Comparison of ENCODE assay signal across 8 cellular contexts in genomic region chr1:235648954-235649721, GRCh38. TPM values are rescaled to one million over a fixed set of nuclear protein-coding genes. Genes with fewer than 3 reads are reported as not detected.
A peak's percentile ranks its signal among the peaks of the same experiment; 100 is the strongest.
DNase-seq lines count a peak whose midpoint lies in the region; ATAC-seq and TF ChIP-seq lines count a peak whose summit lies in the region.

No MANE protein-coding gene starts in this region.

- no peaks in the 10 kb centered on the region for H3K79me1 ChIP-seq in mesenchymal stem cell (replicated peaks; ENCODE audit: low read length, poor library complexity, severe bottlenecking)

- H3K27me3 ChIP-seq in CD4-positive, CD25-positive, alpha-beta regulatory T cell (ENCODE audit: control insufficient read depth, insufficient read depth, low read length) = peaks cover 23% of the 10 kb centered on the region
- H3K27me3 ChIP-seq in ectodermal cell (ENCODE audit: control insufficient read depth, insufficient read depth, low read length, poor library complexity, severe bottlenecking) (peaks cover 52% of the 10 kb centered on the region), mesenchymal stem cell (ENCODE audit: control insufficient read depth in 1 of 2, insufficient read depth in 1 of 2, low read length in 2 of 2) (peaks cover 45 to 80% of the 10 kb centered on the region in 2 experiments)

- no peak overlapping the region for H2AK5ac ChIP-seq in mesenchymal stem cell (ENCODE audit: low read length, severe bottlenecking)

- H2BK5ac ChIP-seq in mesenchymal stem cell (ENCODE audit: low read depth, low read length, poor library complexity, severe bottlenecking) = no peak overlapping the region

- H3K4me1 Mint-ChIP-seq in CD4-positive, CD25-positive, alpha-beta regulatory T cell = peaks cover 10 to 20% (median 18%) of the 10 kb centered on the region in 4 donors

- no peak overlapping the region for H2BK12ac ChIP-seq in mesenchymal stem cell (ENCODE audit: low read length in 2 of 2)

- peaks cover 3% of the 10 kb centered on the region for H3K36me3 Mint-ChIP-seq in CD4-positive, CD25-positive, alpha-beta regulatory T cell

- no peak overlapping the region for H2BK120ac ChIP-seq in mesenchymal stem cell (ENCODE audit: low read depth, low read length)

- H3K18ac ChIP-seq in mesenchymal stem cell (ENCODE audit: low read depth in 1 of 2, low read length in 2 of 2) = no peak overlapping the region

- no peak overlapping the region for H2BK15ac ChIP-seq in mesenchymal stem cell (ENCODE audit: low read depth, poor library complexity, severe bottlenecking)

- WGBS in ectodermal cell, 2 experiments = 0% methylated on average over 74 of the region's 74 CpGs
- WGBS in mesenchymal stem cell = 1% methylated on average over 59 of the region's 74 CpGs

- no peak overlapping the region for H3K23ac ChIP-seq in mesenchymal stem cell (ENCODE audit: low read length in 2 of 2)

- H3K27ac ChIP-seq in CD4-positive, CD25-positive, alpha-beta regulatory T cell (ENCODE audit: insufficient read depth, low read length, poor library complexity, severe bottlenecking) = no peak overlapping the region
- H3K27ac ChIP-seq in ectodermal cell (ENCODE audit: insufficient read depth, low read depth, low read length, poor library complexity, severe bottlenecking) (no peak overlapping the region), mesenchymal stem cell (ENCODE audit: low read length, poor library complexity, severe bottlenecking) (no peak overlapping the region)

- no peak overlapping the region for H4K8ac ChIP-seq in mesenchymal stem cell (ENCODE audit: low read length)

- peak overlapping the region; percentile 49 to 89 (median 86) for H3K4me3 Mint-ChIP-seq in CD4-positive, CD25-positive, alpha-beta regulatory T cell

- no peak overlapping the region for H3K4me3 ChIP-seq in CD4-positive, CD25-positive, alpha-beta regulatory T cell (ENCODE audit: low read depth, low read length)
- peak overlapping the region; percentile 25 for H3K4me3 ChIP-seq in NB4 (ENCODE audit: low read depth, low read length)
- peak overlapping the region; percentile 49 for H3K4me3 ChIP-seq in ectodermal cell (ENCODE audit: insufficient read depth, low read depth, low read length)
- H3K4me3 ChIP-seq in mesenchymal stem cell (ENCODE audit: insufficient read depth in 1 of 2, low read depth in 1 of 2, low read length in 2 of 2) = peak overlapping the region; percentile 51 to 58

- H3K4ac ChIP-seq in mesenchymal stem cell (ENCODE audit: low read depth in 1 of 2, low read length in 2 of 2) = no peak overlapping the region

- H3K4me1 ChIP-seq in CD4-positive, CD25-positive, alpha-beta regulatory T cell (ENCODE audit: control insufficient read depth, insufficient read depth, low read length, poor library complexity, severe bottlenecking) = peaks cover 22% of the 10 kb centered on the region
- H3K4me1 ChIP-seq in ectodermal cell (ENCODE audit: control insufficient read depth, insufficient read depth, low read length) (peaks cover 18% of the 10 kb centered on the region), mesenchymal stem cell (ENCODE audit: control insufficient read depth, insufficient read depth, low read depth, low read length) (peaks cover 23% of the 10 kb centered on the region)

- no peak overlapping the region for H3K14ac ChIP-seq in mesenchymal stem cell (ENCODE audit: low read length in 2 of 2)

- H3K27ac Mint-ChIP-seq in CD4-positive, CD25-positive, alpha-beta regulatory T cell = no peak overlapping the region

- H4K91ac ChIP-seq in mesenchymal stem cell (ENCODE audit: low read length) = no peak overlapping the region

- no peak for TF ChIP-seq CTCF in NB4 (IDR thresholded peaks at IDR 0.05; ENCODE audit: low read depth, low read length)

- peak; percentile 57 for ATAC-seq in CD4-positive, CD25-positive, alpha-beta regulatory T cell (ENCODE audit: low read depth in 2 of 2)
- ATAC-seq in GM21423 (IDR thresholded peaks at IDR 0.05; ENCODE audit: unreplicated experiment) (peak; percentile 64), GM18873 (IDR thresholded peaks at IDR 0.05; ENCODE audit: low FRiP score, unreplicated experiment) (no peak)

- H3K36me3 ChIP-seq in CD4-positive, CD25-positive, alpha-beta regulatory T cell (ENCODE audit: control insufficient read depth, insufficient read depth, low read length) = no peaks in the 10 kb centered on the region
- H3K36me3 ChIP-seq in ectodermal cell (ENCODE audit: control insufficient read depth, insufficient read depth, low read length) = no peaks in the 10 kb centered on the region
- H3K36me3 ChIP-seq in mesenchymal stem cell (ENCODE audit: control insufficient read depth in 1 of 2, insufficient read depth in 2 of 2, low read depth in 1 of 2, low read length in 2 of 2) = no peaks in the 10 kb centered on the region

- H3K27me3 Mint-ChIP-seq in CD4-positive, CD25-positive, alpha-beta regulatory T cell = peaks cover 82% of the 10 kb centered on the region

- no peak overlapping the region for H3K9ac ChIP-seq in mesenchymal stem cell (ENCODE audit: low read length)

- H2AFZ ChIP-seq in mesenchymal stem cell (ENCODE audit: low read depth, low read length) = no peak overlapping the region

- no peaks in the 10 kb centered on the region for H3K9me3 ChIP-seq in CD4-positive, CD25-positive, alpha-beta regulatory T cell (ENCODE audit: control insufficient read depth in 2 of 2, low read length in 2 of 2)
- H3K9me3 ChIP-seq in ectodermal cell (ENCODE audit: control insufficient read depth, low read length) = no peaks in the 10 kb centered on the region
- no peaks in the 10 kb centered on the region for H3K9me3 ChIP-seq in mesenchymal stem cell (ENCODE audit: control insufficient read depth, low read length)

- DNase-seq in CD4-positive, CD25-positive, alpha-beta regulatory T cell = peak; percentile 12 to 57 (median 37)
- DNase-seq in NB4 (ENCODE audit: low read depth) = peak; percentile 81
- peak; percentile 60 to 66 for DNase-seq in activated CD4-positive, alpha-beta T cell treated with anti-CD3 and anti-CD28 coated beads, Interleukin-2, amount 50 U/mL, for 48 hours
- peak; percentile 76 for DNase-seq in mesenchymal stem cell
- DNase-seq in stimulated activated CD8-positive, alpha-beta memory T cell treated with anti-CD3 and anti-CD28 coated beads, Interleukin-7, amount 100 ng/mL, for 1 hour (ENCODE audit: low read depth in 2 of 2) = peak; percentile 18 to 21

- TF ChIP-seq POLR2A in NB4 (IDR thresholded peaks at IDR 0.05; ENCODE audit: extremely low read depth, insufficient read length) = no peak

- peaks cover 0 to 10% (median 3%) of the 10 kb centered on the region in 7 donors for H3K9me3 Mint-ChIP-seq in CD4-positive, CD25-positive, alpha-beta regulatory T cell

- peak overlapping the region; percentile 97 for H3K4me2 ChIP-seq in mesenchymal stem cell (ENCODE audit: low read length, poor library complexity, severe bottlenecking)

RNA-seq across cellular contexts. Expression of gene GNG4, which starts 0.4 kb away (rescaled TPM):
- not detected for total RNA-seq in CD4-positive, CD25-positive, alpha-beta regulatory T cell
- polyA plus RNA-seq in CD4-positive, CD25-positive, alpha-beta regulatory T cell = not detected
- polyA plus RNA-seq in ectodermal cell (2013, experiment 1 of 4) = 14.8 TPM
- 14.2 TPM for polyA plus RNA-seq in ectodermal cell (2013, experiment 2 of 4)
- polyA plus RNA-seq in ectodermal cell (2013, experiment 3 of 4) = 9.4 TPM
- 11.6 TPM for polyA plus RNA-seq in ectodermal cell (2013, experiment 4 of 4)
- polyA plus RNA-seq in mesenchymal stem cell (2013, experiment 1 of 2) = 0.07 TPM
- 0.14 TPM for polyA plus RNA-seq in mesenchymal stem cell (2013, experiment 2 of 2)

Comparison
In these comparisons a context has a peak if more than half of its experiments do, and no peak if none do; other contexts are left out.
1. DNase-seq: peak in every context shown above with its lines; median percentile 81 in NB4; 76 in mesenchymal stem cell; 63 in activated CD4-positive, alpha-beta T cell treated with anti-CD3 and anti-CD28 coated beads, Interleukin-2, amount 50 U/mL, for 48 hours; 37 in CD4-positive, CD25-positive, alpha-beta regulatory T cell; 20 in stimulated activated CD8-positive, alpha-beta memory T cell treated with anti-CD3 and anti-CD28 coated beads, Interleukin-7, amount 100 ng/mL, for 1 hour.